In genomic region chr1:158002022-158002629, GRCh38 we compare ENCODE assay signal across 10 cellular contexts. TPM values are rescaled to one million over a fixed set of nuclear protein-coding genes. Genes with fewer than 3 reads are reported as not detected.
DNase-seq lines count a peak whose midpoint lies in the region; TF ChIP-seq lines count a peak whose summit lies in the region.
"Had no signal": no experiment of that assay in that cellular context is flagged by ENCODE, and none has a peak within 500 bp of the region (broad histone marks: within the 10 kb centered on the region; RNA-seq: fewer than 3 reads in every experiment).

No MANE protein-coding gene starts in this region.

- H3K4me1 ChIP-seq in tibial nerve, result peaks cover 0 to 98% (median 55%) of the 10 kb centered on the region in 4 donors

- no peaks in the 10 kb centered on the region for H3K36me3 ChIP-seq in tibial nerve
- H3K36me3 ChIP-seq: neutrophil had no signal

- 34 to 37% methylated on average over 4 of the region's 4 CpGs for WGBS in tibial nerve, 2 donors

- no peak for TF ChIP-seq EP300 in tibial nerve (IDR thresholded peaks at IDR 0.05)

- H3K9me3 ChIP-seq in tibial nerve, result no peaks in the 10 kb centered on the region
- H3K9me3 ChIP-seq: neutrophil had no signal

- no peak overlapping the region for H3K4me3 ChIP-seq in tibial nerve

- TF ChIP-seq POLR2A in tibial nerve (IDR thresholded peaks at IDR 0.05), result no peak

- no peaks in the 10 kb centered on the region for H3K27me3 ChIP-seq in tibial nerve

- TF ChIP-seq CTCF in tibial nerve (IDR thresholded peaks at IDR 0.05), result no peak

- peak; percentile 75 for DNase-seq in M059J (ENCODE audit: low read depth)
- DNase-seq in dedifferentiated amniotic fluid mesenchymal stem cell (ENCODE audit: extremely low spot score), result peak; percentile 34
- peak; percentile 89 for DNase-seq in left kidney (ENCODE audit: low read depth, low spot score)
- DNase-seq in tibial nerve (ENCODE audit: low spot score in 2 of 2), result no peak
- no peak for DNase-seq in T-helper 9 cell
- no peak for DNase-seq in GM19240 (ENCODE audit: insufficient read length, low spot score)
- DNase-seq in stimulated activated CD4-positive, alpha-beta T cell treated with anti-CD3 and anti-CD28 coated beads, Interleukin-4, amount 100 ng/mL, for 24 hours, result no peak
- no peak for DNase-seq in NCI-H1930 (lab: John Stamatoyannopoulos, UW)
- DNase-seq: DMS79 treated with DMSO at 0.1 percent for 48 hours had no signal

- H3K27ac ChIP-seq in tibial nerve, result peak overlapping the region; percentile 55 to 97 (median 81)
- H3K27ac ChIP-seq: neutrophil had no signal

RNA-seq across cellular contexts. Expression of gene KIRREL1, which starts 8.7 kb away (rescaled TPM):
- 58.6 and 103 TPM in 2 replicates for total RNA-seq in M059J (2014; rRNA removed; shearing (Covaris generic))
- 10 to 100 TPM; 47.1 to 60.6 (median 50.7) TPM for total RNA-seq in tibial nerve

Comparison
In these comparisons a context has a peak if more than half of its experiments do, and no peak if none do; other contexts are left out.
1. DNase-seq: peak in M059J (single experiment), dedifferentiated amniotic fluid mesenchymal stem cell (single experiment) and left kidney (single experiment); none in tibial nerve (0 of 2), T-helper 9 cell (single experiment), GM19240 (single experiment), stimulated activated CD4-positive, alpha-beta T cell treated with anti-CD3 and anti-CD28 coated beads, Interleukin-4, amount 100 ng/mL, for 24 hours (single experiment) and NCI-H1930 (0 of 2).